In genomic region chr9:34139477-34140146, GRCh38 we compare ENCODE assay signal across 9 cellular contexts. TPM values are rescaled to one million over a fixed set of nuclear protein-coding genes. Genes with fewer than 3 reads are reported as not detected.
DNase-seq lines count a peak whose midpoint lies in the region; ATAC-seq and TF ChIP-seq lines count a peak whose summit lies in the region.
"Had no signal": no experiment of that assay in that cellular context is flagged by ENCODE, and none has a peak within 500 bp of the region (broad histone marks: within the 10 kb centered on the region; RNA-seq: fewer than 3 reads in every experiment).

No MANE protein-coding gene starts in this region.

- H3K36me3 ChIP-seq in lung (ENCODE audit: control insufficient read depth in 2 of 2, insufficient read depth in 2 of 2, low read length in 2 of 2), result no peaks in the 10 kb centered on the region

- no peak for TF ChIP-seq CTCF in lung (IDR thresholded peaks at IDR 0.05; ENCODE audit: control extremely low read depth, extremely low read depth)

- ATAC-seq in lung (ENCODE audit: insufficient read depth, low FRiP score) (peak; percentile 53), GM19023 (IDR thresholded peaks at IDR 0.05; ENCODE audit: unreplicated experiment) (no peak), HG02970 (IDR thresholded peaks at IDR 0.05; ENCODE audit: low FRiP score, unreplicated experiment) (no peak), GM18858 (IDR thresholded peaks at IDR 0.05; ENCODE audit: unreplicated experiment) (no peak), GM19351 (IDR thresholded peaks at IDR 0.05; ENCODE audit: unreplicated experiment) (no peak)

- peak; percentile 22 for DNase-seq in DMS79 treated with DMSO at 0.1 percent for 48 hours (lab: John Stamatoyannopoulos, UW)
- peak; percentile 61 for DNase-seq in MV-4-11 (lab: John Stamatoyannopoulos, UW)
- DNase-seq in brain pericyte (ENCODE audit: low read depth, low spot score), result peak; percentile 22
- DNase-seq in lung (ENCODE audit: low spot score), result peak; percentile 65
- DNase-seq: stimulated activated naive B cell treated with anti-CD40 and anti-IgM and Interleukin-4, amounts not matched to agents 10 μg/mL and 1 μg/mL and 100 μg/mL, for 72 hours had no signal

- H3K4me3 ChIP-seq in lung, result no peak overlapping the region

- no peak overlapping the region for H3K27ac ChIP-seq in lung (ENCODE audit: low read depth in 1 of 2, low read length in 1 of 2)

- WGBS in lung, 2 donors, result 69 to 72% methylated on average over 5 of the region's 5 CpGs

- H3K27me3 ChIP-seq in lung (ENCODE audit: control insufficient read depth, insufficient read depth), result no peaks in the 10 kb centered on the region

- no peaks in the 10 kb centered on the region for H3K4me1 ChIP-seq in lung (ENCODE audit: control insufficient read depth in 2 of 2, insufficient read depth in 2 of 2, low read length in 2 of 2)

- H3K9me3 ChIP-seq in lung (ENCODE audit: control insufficient read depth in 2 of 2, insufficient read depth in 1 of 2, low read length in 1 of 2), result no peaks in the 10 kb centered on the region

RNA-seq across cellular contexts. Expression of gene DCAF12, which starts 13.1 kb away (rescaled TPM):
- total RNA-seq in lung, result 10 to 100 TPM; 34.3 to 53.1 TPM
- 10 to 100 TPM; 14.1 to 25.3 TPM for polyA plus RNA-seq in lung

RNA-seq across cellular contexts. Expression of gene UBAP1, which starts 39.2 kb away (rescaled TPM):
- 10 to 100 TPM; 39.2 to 46.4 TPM for total RNA-seq in lung
- 10 to 100 TPM; 25.6 to 53.9 TPM for polyA plus RNA-seq in lung
